8 cellular contexts compared by ENCODE assay signal in the genomic region with DNA sequence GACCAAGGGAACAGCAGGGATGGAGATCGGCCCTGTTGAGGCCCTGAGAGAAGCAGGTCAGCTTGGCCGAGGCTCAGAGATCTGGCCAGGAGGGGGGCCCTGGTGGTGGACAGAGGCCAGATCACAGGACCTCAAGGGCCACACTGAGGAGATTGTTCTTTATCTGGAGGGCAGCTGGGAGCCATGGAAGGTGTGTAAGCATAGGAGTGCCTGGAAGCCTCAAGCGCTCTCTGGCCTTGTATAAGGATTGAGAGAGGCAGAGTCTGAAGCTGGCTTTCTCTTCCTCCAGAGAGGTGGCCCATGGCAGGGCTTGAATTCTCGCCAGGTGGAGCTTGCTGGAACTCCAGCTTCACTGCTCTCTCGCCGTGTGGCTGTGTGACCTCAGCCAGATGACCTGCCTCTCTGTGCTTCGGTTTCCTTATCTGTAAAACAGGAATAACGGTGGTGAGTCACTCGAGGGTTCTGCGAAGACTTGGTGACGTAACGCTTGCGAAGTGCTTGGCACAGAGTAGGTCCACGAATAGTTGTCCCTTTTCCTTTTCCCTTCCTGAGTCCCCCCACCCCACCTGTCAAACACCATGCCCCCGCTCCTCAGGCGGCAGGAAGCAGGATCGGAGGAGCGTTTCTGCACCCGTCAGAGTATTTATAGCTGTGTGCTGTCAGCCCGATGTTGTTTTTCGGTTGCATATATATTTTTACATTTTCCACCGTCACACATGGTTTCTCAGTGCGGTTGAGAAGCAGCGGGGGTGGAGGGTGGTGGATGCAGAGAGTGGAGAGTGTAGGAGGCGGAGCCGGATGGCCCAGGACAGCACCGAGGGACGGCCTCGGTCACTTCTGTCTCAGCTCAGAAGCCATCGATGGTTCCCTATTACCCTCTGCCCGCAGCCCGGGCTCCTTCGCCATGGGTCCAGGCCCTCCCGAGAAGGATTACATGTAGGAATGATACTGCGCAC. TPM values are rescaled to one million over a fixed set of nuclear protein-coding genes. Genes with fewer than 3 reads are reported as not detected.
DNase-seq lines count a peak whose midpoint lies in the region; ATAC-seq and TF ChIP-seq lines count a peak whose summit lies in the region.

No MANE protein-coding gene starts in this region.

- H3K27ac ChIP-seq in duodenal mucosa (ENCODE audit: low read depth, low read length) (no peak overlapping the region), prostate gland (no peak overlapping the region)

- TF ChIP-seq CTCF in prostate gland (IDR thresholded peaks at IDR 0.05): no peak

- TF ChIP-seq POLR2A in prostate gland (IDR thresholded peaks at IDR 0.05): no peak

- peak; percentile 52 for ATAC-seq in GM19328 (IDR thresholded peaks at IDR 0.05; ENCODE audit: unreplicated experiment)
- peak; percentile 77 for ATAC-seq in HG03280 (IDR thresholded peaks at IDR 0.05; ENCODE audit: unreplicated experiment)

- H3K27me3 ChIP-seq in duodenal mucosa (ENCODE audit: control insufficient read depth in 1 of 2, insufficient read depth in 2 of 2, low read length in 2 of 2) (no peaks in the 10 kb centered on the region), prostate gland (replicated peaks; ENCODE audit: insufficient read depth) (no peaks in the 10 kb centered on the region)

- H3K4me3 ChIP-seq in duodenal mucosa (ENCODE audit: low read depth in 1 of 2, low read length in 2 of 2) (peak overlapping the region; percentile 45 to 51), prostate gland (no peak overlapping the region)

- H3K9ac ChIP-seq in duodenal mucosa (ENCODE audit: low read depth in 1 of 2, low read length in 2 of 2): peak overlapping the region in 1 of 2 donors; percentile 34

- H3K4me1 ChIP-seq in duodenal mucosa (ENCODE audit: control insufficient read depth in 1 of 2, insufficient read depth in 2 of 2, low read length in 2 of 2): peaks cover 0 to 12% of the 10 kb centered on the region in 2 donors
- H3K4me1 ChIP-seq in prostate gland (replicated peaks): no peaks in the 10 kb centered on the region

- intact Hi-C loops in prostate gland (cut with DNase I): no loop called here

- H3K36me3 ChIP-seq in duodenal mucosa (ENCODE audit: control insufficient read depth in 1 of 2, insufficient read depth in 2 of 2, low read length in 2 of 2): no peaks in the 10 kb centered on the region
- H3K36me3 ChIP-seq in prostate gland: no peaks in the 10 kb centered on the region

- peak; percentile 50 to 66 for DNase-seq in activated CD4-positive, alpha-beta T cell treated with anti-CD3 and anti-CD28 coated beads for 24 hours (ENCODE audit: low read depth in 2 of 2)
- DNase-seq in stimulated activated CD4-positive, alpha-beta T cell treated with anti-CD3 and anti-CD28 coated beads, Interleukin-15, amount 100 ng/mL, for 24 hours: peak; percentile 87
- DNase-seq in LoVo (ENCODE audit: low spot score) (no peak), prostate gland (ENCODE audit: low spot score) (no peak), COR-L47 (lab: John Stamatoyannopoulos, UW) (no peak)

- H3K9me3 ChIP-seq in duodenal mucosa (ENCODE audit: control insufficient read depth in 1 of 2, low read length in 2 of 2) (no peaks in the 10 kb centered on the region), prostate gland (no peaks in the 10 kb centered on the region)

- WGBS in prostate gland: 82% methylated on average over 35 of the region's 35 CpGs

RNA-seq across cellular contexts. Expression of a gene that starts 17.0 kb away (rescaled TPM):
- 1 to 10 TPM in 1 of 2 donors, not detected in 1; 1.7 TPM for total RNA-seq in prostate gland

Comparison
In these comparisons a context has a peak if more than half of its experiments do, and no peak if none do; other contexts are left out.
1. DNase-seq: peak in activated CD4-positive, alpha-beta T cell treated with anti-CD3 and anti-CD28 coated beads for 24 hours (2 of 2) and stimulated activated CD4-positive, alpha-beta T cell treated with anti-CD3 and anti-CD28 coated beads, Interleukin-15, amount 100 ng/mL, for 24 hours (single experiment); none in LoVo (single experiment), prostate gland (single experiment) and COR-L47 (single experiment).
2. H3K4me3 ChIP-seq: peak in duodenal mucosa (2 of 2); none in prostate gland (0 of 2).